ENCODE assay signal across 8 cellular contexts in the genomic region with DNA sequence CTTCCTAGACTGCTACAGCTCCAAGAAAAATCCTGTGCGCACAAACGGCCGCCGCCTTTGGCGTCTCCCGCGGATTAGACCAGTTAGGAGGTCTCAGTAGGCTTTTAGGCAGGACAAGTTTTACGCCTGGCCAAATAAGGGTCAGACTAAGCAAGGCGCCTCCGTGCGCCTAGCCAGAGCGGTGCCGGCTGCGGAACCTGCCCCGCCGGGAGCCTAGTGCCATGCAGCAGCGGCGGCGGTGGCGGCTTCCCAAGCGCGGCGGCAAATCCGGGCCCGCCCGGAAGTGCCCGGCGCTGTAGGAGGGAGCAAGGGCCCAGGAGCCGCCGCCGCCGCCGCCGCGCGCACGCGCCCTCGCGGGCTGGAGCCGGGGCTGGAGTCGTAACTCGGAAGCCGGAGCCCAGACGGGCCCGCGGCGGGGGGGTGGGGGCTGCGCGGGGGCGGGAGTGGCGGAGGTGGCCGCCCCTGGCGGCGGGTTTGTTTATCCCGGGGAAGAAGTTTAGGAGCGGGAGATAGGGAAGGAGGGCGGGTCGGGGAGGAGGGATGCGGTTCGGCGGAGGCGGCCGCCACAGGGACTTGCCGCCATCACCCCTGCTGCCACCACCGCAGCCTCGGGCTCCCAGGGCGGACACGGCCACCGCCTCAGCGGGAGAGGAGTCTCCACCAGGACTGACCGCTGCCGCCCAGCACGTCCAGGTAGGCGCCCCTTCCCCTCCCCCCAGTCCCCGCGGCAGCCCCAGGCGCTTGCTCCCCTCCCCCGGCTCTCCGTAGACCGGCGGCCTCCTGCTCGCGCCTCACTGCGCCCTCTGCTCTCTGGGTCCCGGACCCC. TPM values are rescaled to one million over a fixed set of nuclear protein-coding genes. Genes with fewer than 3 reads are reported as not detected.
DNase-seq lines count a peak whose midpoint lies in the region; ATAC-seq and TF ChIP-seq lines count a peak whose summit lies in the region.

SPOPL (plus strand) TSS at position 344 of the 826 bp plus-strand sequence. CDS start 48,447 bp downstream, outside the sequence.

- H3K4me3 Mint-ChIP-seq in T-cell (peak within 1 kb of the TSS; percentile 98 to 100 (median 99)), progenitor cell of endocrine pancreas (ENCODE audit: low read depth) (peak within 1 kb of the TSS; percentile 98)

- intact Hi-C loops in heart left ventricle (cut with DNase I) (loop anchor here in 4 of 10 donors (5.0 to 10.0 kb wide), 4 partner anchors 53 to 539 kb away; partner anchors contain the start of gene HNMT (in 2 of the 4)), upper lobe of right lung (cut with DNase I) (no loop called here)

- DNase-seq in NCI-H1417 (lab: John Stamatoyannopoulos, UW) (peak; percentile 79 to 93 (median 92)), T-cell (peak; percentile 58 to 85 (median 74)), heart left ventricle (peak; percentile 93 to 96 (median 95)), progenitor cell of endocrine pancreas (ENCODE audit: low spot score, unreplicated experiment) (peak; percentile 93), upper lobe of right lung (peak; percentile 97)

- H3K4me1 Mint-ChIP-seq in T-cell (peaks cover 42 to 50% (median 46%) of the 10 kb centered on the region in 3 donors), progenitor cell of endocrine pancreas (ENCODE audit: low read depth) (peaks cover 37% of the 10 kb centered on the region)

- H3K9me3 ChIP-seq in heart left ventricle: no peaks in the 10 kb centered on the region
- H3K9me3 ChIP-seq in upper lobe of right lung: no peaks in the 10 kb centered on the region

- H3K9me3 Mint-ChIP-seq in T-cell (no peaks in the 10 kb centered on the region), progenitor cell of endocrine pancreas (ENCODE audit: low read depth) (no peaks in the 10 kb centered on the region)

- TF ChIP-seq POLR2A in heart left ventricle (IDR thresholded peaks at IDR 0.05): peak in 1 of 2 donors; percentile 44

- CTCF ChIA-PET in T-cell (lab: Charles Lee): interaction anchor here (0.7 to 1.0 kb wide), 2 partner anchors 14 to 76 kb away, joined by 5 to 8 read pairs; no protein-coding TSS in a partner anchor

- H3K27ac ChIP-seq in adipose tissue (ENCODE audit: low read depth, low read length) (peak within 1 kb of the TSS; percentile 73), heart left ventricle (peak within 1 kb of the TSS; percentile 80 to 96 (median 93)), upper lobe of right lung (peak within 1 kb of the TSS; percentile 91)

- ATAC-seq in HG02678 (IDR thresholded peaks at IDR 0.05; ENCODE audit: unreplicated experiment): peak; percentile 83
- ATAC-seq in T-cell (replicated peaks in 1 of 4): peak; percentile 91 to 92 (median 91)
- ATAC-seq in heart left ventricle: peak; percentile 87 to 99 (median 96)
- peak; percentile 97 for ATAC-seq in upper lobe of right lung

- POLR2A ChIA-PET in T-cell (lab: Charles Lee): interaction anchor here (0.6 kb wide), 2 partner anchors 34 to 49 kb away, joined by 3 to 4 read pairs; no protein-coding TSS in a partner anchor

- H3K4me1 ChIP-seq in heart left ventricle: peaks cover 0 to 62% (median 39%) of the 10 kb centered on the region in 12 donors
- H3K4me1 ChIP-seq in upper lobe of right lung: peaks cover 36% of the 10 kb centered on the region

- H3K27me3 ChIP-seq in heart left ventricle: no peaks in the 10 kb centered on the region
- no peaks in the 10 kb centered on the region for H3K27me3 ChIP-seq in upper lobe of right lung

- H3K36me3 Mint-ChIP-seq in T-cell (no peaks in the 10 kb centered on the region), progenitor cell of endocrine pancreas (ENCODE audit: insufficient read depth) (no peaks in the 10 kb centered on the region)

- peak within 1 kb of the TSS; percentile 85 for H3K4me3 ChIP-seq in GM12875 (ENCODE audit: low read depth, low read length)
- peak within 1 kb of the TSS; percentile 75 to 97 (median 94) for H3K4me3 ChIP-seq in heart left ventricle
- H3K4me3 ChIP-seq in upper lobe of right lung: peak within 1 kb of the TSS; percentile 91

- H3K27me3 Mint-ChIP-seq in T-cell: no peaks in the 10 kb centered on the region
- H3K27me3 Mint-ChIP-seq in progenitor cell of endocrine pancreas: no peaks in the 10 kb centered on the region

- WGBS in adipose tissue, 3 donors: 0 to 1% (median 0%) methylated on average over 57 to 84 of the region's 86 CpGs
- WGBS in heart left ventricle, 4 donors: 0 to 1% (median 1%) methylated on average over 19 to 86 of the region's 86 CpGs

- TF ChIP-seq CTCF in GM12875 (IDR thresholded peaks at IDR 0.05; ENCODE audit: borderline replicate concordance, insufficient read depth, low read depth, low read length) (peak; percentile 17; the same call in 1 of the 2 replicates), heart left ventricle (IDR thresholded peaks at IDR 0.05) (peak; percentile 12 to 59 (median 36)), progenitor cell of endocrine pancreas (IDR thresholded peaks at IDR 0.05; ENCODE audit: unreplicated experiment) (peak; percentile 50), upper lobe of right lung (IDR thresholded peaks at IDR 0.05) (peak; percentile 36)

- H3K27ac Mint-ChIP-seq in T-cell (peak within 1 kb of the TSS; percentile 87 to 90), progenitor cell of endocrine pancreas (peak within 1 kb of the TSS; percentile 98)

- H3K36me3 ChIP-seq in heart left ventricle (no peaks in the 10 kb centered on the region), upper lobe of right lung (no peaks in the 10 kb centered on the region)

RNA-seq across cellular contexts. Expression of gene SPOPL, which starts in this region (rescaled TPM):
- total RNA-seq in T-cell: 10 to 100 TPM; 10.4 to 22.0 (median 11.8) TPM
- 1 to 10 TPM; 4.0 to 8.9 (median 5.7) TPM for polyA plus RNA-seq in adipose tissue
- total RNA-seq in heart left ventricle: 10 to 100 TPM; 11.4 to 20.6 (median 17.7) TPM
- 1 to 10 TPM; 3.0 to 6.4 TPM for polyA plus RNA-seq in heart left ventricle
- total RNA-seq in progenitor cell of endocrine pancreas: 29.7 and 33.0 TPM in 2 replicates
- 26.3 TPM for total RNA-seq in upper lobe of right lung

Comparison
In these comparisons a context has a peak if more than half of its experiments do, and no peak if none do; other contexts are left out.
1. Peak in every context shown above with its lines: DNase-seq, ATAC-seq, H3K4me3 ChIP-seq and H3K27ac ChIP-seq.